Comparison of ENCODE assay signal across 10 cellular contexts in the genomic region with DNA sequence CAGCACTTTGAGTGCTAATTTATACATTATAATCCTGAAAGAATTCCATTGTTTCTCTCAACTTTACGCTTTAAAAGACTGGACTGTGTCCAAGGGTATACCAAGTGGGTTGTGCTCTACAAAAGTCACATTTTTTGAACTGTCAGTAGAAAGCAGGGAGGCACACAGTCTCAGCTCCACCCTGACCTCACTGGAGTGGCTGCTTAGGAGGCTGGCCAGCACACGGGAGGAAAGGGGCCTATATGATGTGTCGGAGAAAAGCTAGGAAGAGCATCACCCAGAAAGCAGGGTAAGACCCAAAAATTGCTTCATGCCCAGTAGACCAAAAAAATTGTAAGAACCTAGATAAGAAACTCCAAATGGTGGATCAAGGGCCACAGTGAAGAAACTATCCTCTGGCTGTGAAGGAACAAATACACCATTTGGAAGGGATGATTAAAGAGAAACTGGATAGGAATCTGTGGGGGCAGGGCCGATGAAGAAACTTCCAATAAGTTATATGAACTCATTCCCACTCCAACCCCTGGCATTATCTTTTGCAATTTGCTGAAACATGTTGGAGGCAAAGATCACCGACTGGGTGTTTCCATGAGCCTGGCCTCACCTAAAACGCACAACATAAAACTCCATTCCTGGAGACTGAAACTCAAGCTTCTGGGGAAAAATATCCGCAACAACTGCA. TPM values are rescaled to one million over a fixed set of nuclear protein-coding genes. Genes with fewer than 3 reads are reported as not detected.
A peak's percentile ranks its signal among the peaks of the same experiment; 100 is the strongest.
DNase-seq lines count a peak whose midpoint lies in the region; ATAC-seq, FAIRE-seq and TF ChIP-seq lines count a peak whose summit lies in the region.
"Had no signal": no experiment of that assay in that cellular context is flagged by ENCODE, and none has a peak within 500 bp of the region (broad histone marks: within the 10 kb centered on the region; RNA-seq: fewer than 3 reads in every experiment).

No MANE protein-coding gene starts in this region.

- peaks cover 65% of the 10 kb centered on the region for H3K4me1 Mint-ChIP-seq in activated CD4-positive, alpha-beta T cell treated with anti-CD3 and anti-CD28 coated beads, Interleukin-2, amount 10 ng/mL, durations not matched to agents 7 days and 5 days
- peaks cover 45% of the 10 kb centered on the region for H3K4me1 Mint-ChIP-seq in astrocyte (ENCODE audit: low read depth, unreplicated experiment)

- no peak overlapping the region for H2AFZ ChIP-seq in astrocyte (ENCODE audit: low read depth, low read length)

- H3K36me3 ChIP-seq in astrocyte (ENCODE audit: insufficient read depth, low read length) (no peaks in the 10 kb centered on the region), left lung (peaks cover 0 to under 1% of the 10 kb centered on the region in 2 donors), thoracic aorta (no peaks in the 10 kb centered on the region)
- H3K36me3 ChIP-seq: WERI-Rb-1 had no signal

- peak overlapping the region; percentile 98 for H3K9ac ChIP-seq in astrocyte (ENCODE audit: low read length)

- FAIRE-seq in astrocyte (lab: Jason Lieb, UNC) = no peak
- FAIRE-seq: D721Med had no signal

- H3K27me3 ChIP-seq in astrocyte (ENCODE audit: insufficient read depth, low read length) (no peaks in the 10 kb centered on the region), left lung (peaks cover 0 to 30% of the 10 kb centered on the region in 2 donors), thoracic aorta (replicated peaks; ENCODE audit: insufficient read depth) (no peaks in the 10 kb centered on the region)

- H3K27ac Mint-ChIP-seq in activated CD4-positive, alpha-beta T cell treated with anti-CD3 and anti-CD28 coated beads, Interleukin-2, amount 10 ng/mL, durations not matched to agents 7 days and 5 days = peak overlapping the region; percentile 98
- peak overlapping the region; percentile 99 for H3K27ac Mint-ChIP-seq in astrocyte (ENCODE audit: unreplicated experiment)

- H4K20me1 ChIP-seq in astrocyte (ENCODE audit: insufficient read depth, low read length) = peaks cover 26% of the 10 kb centered on the region

- POLR2A ChIA-PET in activated CD4-positive, alpha-beta T cell treated with anti-CD3 and anti-CD28 coated beads, Interleukin-2, amount 10 ng/mL, durations not matched to agents 7 days and 5 days (lab: Charles Lee) = interaction anchor here (0.6 to 0.7 kb wide), 2 partner anchors 24 to 130 kb away, joined by 3 read pairs; no protein-coding TSS in a partner anchor

- peak overlapping the region; percentile 95 for H3K4me3 Mint-ChIP-seq in activated CD4-positive, alpha-beta T cell treated with anti-CD3 and anti-CD28 coated beads, Interleukin-2, amount 10 ng/mL, durations not matched to agents 7 days and 5 days
- peak overlapping the region; percentile 99 for H3K4me3 Mint-ChIP-seq in astrocyte (ENCODE audit: unreplicated experiment)

- H3K4me2 ChIP-seq in astrocyte (ENCODE audit: low read length) = peak overlapping the region; percentile 97

- no peak for ATAC-seq in left lung
- no peak for ATAC-seq in thoracic aorta (ENCODE audit: insufficient number of reproducible peaks, low FRiP score, low read depth)
- ATAC-seq in HG03571 (IDR thresholded peaks at IDR 0.05; ENCODE audit: unreplicated experiment) = no peak

- CTCF ChIA-PET in activated CD4-positive, alpha-beta T cell treated with anti-CD3 and anti-CD28 coated beads, Interleukin-2, amount 10 ng/mL, durations not matched to agents 7 days and 5 days (lab: Charles Lee) = interaction anchor here (1.5 to 3.3 kb wide), 3 partner anchors 10 to 92 kb away, joined by 3 to 17 read pairs (median 6); no protein-coding TSS in a partner anchor

- peaks cover 52% of the 10 kb centered on the region for H3K79me2 ChIP-seq in astrocyte (ENCODE audit: insufficient read depth, low read length)

- no peak for TF ChIP-seq CTCF in astrocyte (IDR thresholded peaks at IDR 0.05; ENCODE audit: insufficient read depth, low read depth, low read length)
- TF ChIP-seq CTCF in left lung (IDR thresholded peaks at IDR 0.05) = no peak
- no peak for TF ChIP-seq CTCF in thoracic aorta (IDR thresholded peaks at IDR 0.05)

- H3K27me3 Mint-ChIP-seq in activated CD4-positive, alpha-beta T cell treated with anti-CD3 and anti-CD28 coated beads, Interleukin-2, amount 10 ng/mL, durations not matched to agents 7 days and 5 days = no peaks in the 10 kb centered on the region
- no peaks in the 10 kb centered on the region for H3K27me3 Mint-ChIP-seq in astrocyte (ENCODE audit: low read depth, unreplicated experiment)

- peaks cover 64% of the 10 kb centered on the region for H3K4me1 ChIP-seq in astrocyte (ENCODE audit: insufficient read depth, low read length)
- H3K4me1 ChIP-seq in left lung = peaks cover 41 to 81% of the 10 kb centered on the region in 2 donors
- peaks cover 49 to 68% of the 10 kb centered on the region in 2 donors for H3K4me1 ChIP-seq in thoracic aorta (ENCODE audit: control insufficient read depth in 1 of 2, low read depth in 2 of 2)

- no peak for DNase-seq in activated CD4-positive, alpha-beta T cell treated with anti-CD3 and anti-CD28 coated beads, Interleukin-2, amount 10 ng/mL, durations not matched to agents 7 days and 5 days
- no peak for DNase-seq in activated CD4-positive, alpha-beta T cell treated with anti-CD3 and anti-CD28 coated beads, Interleukin-2, amount 50 U/mL, for 4 hours
- no peak for DNase-seq in astrocyte (ENCODE audit: low read depth)
- no peak for DNase-seq in left lung
- no peak for DNase-seq in thoracic aorta (ENCODE audit: low spot score)
- DNase-seq in NCI-H2196 (lab: John Stamatoyannopoulos, UW; ENCODE audit: unreplicated experiment) = no peak
- no peak for DNase-seq in DMS153 treated with DMSO at 0.1 percent for 48 hours (lab: John Stamatoyannopoulos, UW; ENCODE audit: unreplicated experiment)
- DNase-seq: WERI-Rb-1 had no signal

- no peaks in the 10 kb centered on the region for H3K9me3 ChIP-seq in astrocyte (ENCODE audit: insufficient read depth, low read depth, low read length)
- H3K9me3 ChIP-seq in left lung = no peaks in the 10 kb centered on the region
- no peaks in the 10 kb centered on the region for H3K9me3 ChIP-seq in thoracic aorta

- H3K27ac ChIP-seq in astrocyte (ENCODE audit: low read depth, low read length) = peak overlapping the region; percentile 94
- H3K27ac ChIP-seq in left lung = peak overlapping the region; percentile 98
- H3K27ac ChIP-seq in thoracic aorta = peak overlapping the region; percentile 21 to 88
- H3K27ac ChIP-seq: WERI-Rb-1 had no signal

- intact Hi-C loops in left lung (cut with DNase I) = loop anchor here in 1 of 2 donors (10.0 kb wide), 1 partner anchor 57 kb away; no protein-coding TSS in a partner anchor

- peak overlapping the region; percentile 83 for H3K4me3 ChIP-seq in astrocyte (ENCODE audit: insufficient read depth, low read depth, low read length)
- H3K4me3 ChIP-seq in left lung = peak overlapping the region; percentile 79 to 84
- peak overlapping the region; percentile 85 for H3K4me3 ChIP-seq in thoracic aorta

- H3K36me3 Mint-ChIP-seq in activated CD4-positive, alpha-beta T cell treated with anti-CD3 and anti-CD28 coated beads, Interleukin-2, amount 10 ng/mL, durations not matched to agents 7 days and 5 days (ENCODE audit: low read depth) = peaks cover 48% of the 10 kb centered on the region
- peaks cover 3% of the 10 kb centered on the region for H3K36me3 Mint-ChIP-seq in astrocyte (ENCODE audit: low read depth, unreplicated experiment)

- H3K9me3 Mint-ChIP-seq in activated CD4-positive, alpha-beta T cell treated with anti-CD3 and anti-CD28 coated beads, Interleukin-2, amount 10 ng/mL, durations not matched to agents 7 days and 5 days = no peaks in the 10 kb centered on the region
- no peaks in the 10 kb centered on the region for H3K9me3 Mint-ChIP-seq in astrocyte (ENCODE audit: unreplicated experiment)

RNA-seq across cellular contexts. Expression of a gene that starts 1.9 kb away (rescaled TPM):
- total RNA-seq in activated CD4-positive, alpha-beta T cell treated with anti-CD3 and anti-CD28 coated beads, Interleukin-2, amount 10 ng/mL, durations not matched to agents 7 days and 5 days = 100 to 1,000 TPM; 561 to 662 TPM
- total RNA-seq in astrocyte (1,137 and 1,257 TPM in 2 replicates), left lung (1,000 to 10,000 TPM; 1,069 to 1,250 TPM), thoracic aorta (100 to 1,000 TPM in 1 of 2 donors, 10 to 100 TPM in 1; 47.0 to 107 TPM)

RNA-seq across cellular contexts. Expression of a gene that starts 45.0 kb away (rescaled TPM):
- total RNA-seq in activated CD4-positive, alpha-beta T cell treated with anti-CD3 and anti-CD28 coated beads, Interleukin-2, amount 10 ng/mL, durations not matched to agents 7 days and 5 days = 100 to 1,000 TPM; 367 to 412 TPM
- total RNA-seq in astrocyte (1,415 and 1,482 TPM in 2 replicates), left lung (100 to 1,000 TPM; 671 to 868 TPM), thoracic aorta (100 to 1,000 TPM; 196 to 210 TPM)

Comparison
In these comparisons a context has a peak if more than half of its experiments do, and no peak if none do; other contexts are left out.
1. RNA of a gene that starts 1.9 kb away (total RNA-seq): 1,137 to 1,257 TPM in astrocyte, 1,069 to 1,250 TPM in left lung and 561 to 662 TPM in activated CD4-positive, alpha-beta T cell treated with anti-CD3 and anti-CD28 coated beads, Interleukin-2, amount 10 ng/mL, durations not matched to agents 7 days and 5 days; 47.0 to 107 TPM in thoracic aorta; every median in the first group is over 4 times any median in the second.
2. Peak in every context shown above with its lines, with median percentiles within 50 percentile points of each other: H3K27ac ChIP-seq and H3K4me3 ChIP-seq.